8 cellular contexts compared by ENCODE assay signal in genomic region chr12:108337235-108338223, GRCh38. TPM values are rescaled to one million over a fixed set of nuclear protein-coding genes. Genes with fewer than 3 reads are reported as not detected.
DNase-seq lines count a peak whose midpoint lies in the region; ATAC-seq and TF ChIP-seq lines count a peak whose summit lies in the region.

No MANE protein-coding gene starts in this region.

- peaks cover 1% of the 10 kb centered on the region for H3K27me3 Mint-ChIP-seq in dendritic cell treated with granulocyte-macrophage colony-stimulating factor and Interleukin-4, amounts not matched to agents 40 ng/mL and 50 ng/mL, for 4 days
- peaks cover 4 to 22% of the 10 kb centered on the region in 2 donors for H3K27me3 Mint-ChIP-seq in CD4-positive, alpha-beta memory T cell

- peak overlapping the region; percentile 95 for H3K27ac Mint-ChIP-seq in dendritic cell treated with granulocyte-macrophage colony-stimulating factor and Interleukin-4, amounts not matched to agents 40 ng/mL and 50 ng/mL, for 4 days
- H3K27ac Mint-ChIP-seq in CD4-positive, alpha-beta memory T cell, result peak overlapping the region in 1 of 7 donors; percentile 39

- no peaks in the 10 kb centered on the region for H3K9me3 ChIP-seq in mucosa of rectum (ENCODE audit: control insufficient read depth in 2 of 2, low read length in 2 of 2)
- H3K9me3 ChIP-seq in CD4-positive, alpha-beta memory T cell (ENCODE audit: control insufficient read depth in 1 of 2, low read length in 2 of 2), result no peaks in the 10 kb centered on the region

- peaks cover 75% of the 10 kb centered on the region for H3K4me1 Mint-ChIP-seq in dendritic cell treated with granulocyte-macrophage colony-stimulating factor and Interleukin-4, amounts not matched to agents 40 ng/mL and 50 ng/mL, for 4 days (ENCODE audit: low read depth)
- peaks cover 0 to 9% (median 4%) of the 10 kb centered on the region in 4 donors for H3K4me1 Mint-ChIP-seq in CD4-positive, alpha-beta memory T cell

- H3K36me3 Mint-ChIP-seq in dendritic cell treated with granulocyte-macrophage colony-stimulating factor and Interleukin-4, amounts not matched to agents 40 ng/mL and 50 ng/mL, for 4 days (ENCODE audit: low read depth), result peaks cover 67% of the 10 kb centered on the region
- H3K36me3 Mint-ChIP-seq in CD4-positive, alpha-beta memory T cell, result no peaks in the 10 kb centered on the region

- H3K27ac ChIP-seq in mucosa of rectum (ENCODE audit: low read depth in 2 of 2, low read length in 2 of 2), result peak overlapping the region; percentile 41 to 49
- H3K27ac ChIP-seq in CD4-positive, alpha-beta memory T cell (ENCODE audit: low read depth, low read length), result no peak overlapping the region

- ATAC-seq in Right ventricle myocardium inferior, result peak; percentile 40
- no peak for ATAC-seq in HG02938 (IDR thresholded peaks at IDR 0.05; ENCODE audit: unreplicated experiment)

- H3K9ac ChIP-seq in mucosa of rectum (ENCODE audit: low read depth in 1 of 2, low read length in 2 of 2), result no peak overlapping the region

- DNase-seq in Right ventricle myocardium inferior (ENCODE audit: missing footprints) (no peak), cardiac septum (ENCODE audit: low spot score) (no peak), MV-4-11 (lab: John Stamatoyannopoulos, UW) (peak; percentile 64), lower leg skin (ENCODE audit: low spot score in 2 of 2) (no peak)
- no peak for DNase-seq in CD4-positive, alpha-beta memory T cell

- intact Hi-C loops in Right ventricle myocardium inferior (cut with DNase I), result loop anchor here (5.0 kb wide), 1 partner anchor 35 kb away; no protein-coding TSS in a partner anchor
- intact Hi-C loops in cardiac septum (cut with DNase I), result loop anchor here (5.0 kb wide), 1 partner anchor 35 kb away; no protein-coding TSS in a partner anchor
- intact Hi-C loops in dendritic cell treated with granulocyte-macrophage colony-stimulating factor and Interleukin-4, amounts not matched to agents 40 ng/mL and 50 ng/mL, for 4 days (cut with micrococcal nuclease), result loop anchor here (1.0 to 5.0 kb wide), 4 partner anchors 25 to 560 kb away; no protein-coding TSS in a partner anchor
- intact Hi-C loops in CD4-positive, alpha-beta memory T cell (cut with micrococcal nuclease), result no loop called here
- intact Hi-C loops in lower leg skin (cut with DNase I; ENCODE audit: low total_unique reads), result no loop called here

- CTCF ChIA-PET in CD4-positive, alpha-beta memory T cell (lab: Charles Lee; ENCODE audit: partially characterized antibody), result no interaction called here

- WGBS in lower leg skin, 2 donors, result 65 to 69% methylated on average over 9 of the region's 9 CpGs

- H3K36me3 ChIP-seq in mucosa of rectum (ENCODE audit: control insufficient read depth in 2 of 2, insufficient read depth in 2 of 2, low read length in 2 of 2), result no peaks in the 10 kb centered on the region
- H3K36me3 ChIP-seq in CD4-positive, alpha-beta memory T cell (ENCODE audit: insufficient read depth, low read length), result no peaks in the 10 kb centered on the region

- H3K9me3 Mint-ChIP-seq in dendritic cell treated with granulocyte-macrophage colony-stimulating factor and Interleukin-4, amounts not matched to agents 40 ng/mL and 50 ng/mL, for 4 days, result no peaks in the 10 kb centered on the region
- H3K9me3 Mint-ChIP-seq in CD4-positive, alpha-beta memory T cell, result peaks cover 0 to 2% (median 0%) of the 10 kb centered on the region in 8 donors

- H3K4me3 ChIP-seq in mucosa of rectum (ENCODE audit: low read length in 2 of 2) (peak overlapping the region in 1 of 2 donors; percentile 48), lower leg skin (ENCODE audit: low read depth, poor library complexity, severe bottlenecking) (no peak overlapping the region)
- H3K4me3 ChIP-seq in CD4-positive, alpha-beta memory T cell (ENCODE audit: low read length in 2 of 2), result no peak overlapping the region

- peaks cover 0 to 4% of the 10 kb centered on the region in 2 donors for H3K4me1 ChIP-seq in mucosa of rectum (ENCODE audit: control insufficient read depth in 2 of 2, insufficient read depth in 2 of 2, low read length in 2 of 2)
- peaks cover 16% of the 10 kb centered on the region for H3K4me1 ChIP-seq in CD4-positive, alpha-beta memory T cell (ENCODE audit: insufficient read depth, low read length)

- POLR2A ChIA-PET in CD4-positive, alpha-beta memory T cell (lab: Charles Lee; ENCODE audit: partially characterized antibody), result no interaction called here

- H3K4me3 Mint-ChIP-seq in dendritic cell treated with granulocyte-macrophage colony-stimulating factor and Interleukin-4, amounts not matched to agents 40 ng/mL and 50 ng/mL, for 4 days, result peak overlapping the region; percentile 94
- no peak overlapping the region for H3K4me3 Mint-ChIP-seq in CD4-positive, alpha-beta memory T cell

- no peak for TF ChIP-seq CTCF in lower leg skin (IDR thresholded peaks at IDR 0.05)

- peaks cover 0 to 5% of the 10 kb centered on the region in 2 donors for H3K27me3 ChIP-seq in mucosa of rectum (ENCODE audit: control insufficient read depth in 2 of 2, insufficient read depth in 2 of 2, low read length in 2 of 2)
- H3K27me3 ChIP-seq in CD4-positive, alpha-beta memory T cell (ENCODE audit: insufficient read depth, low read length), result peaks cover 4% of the 10 kb centered on the region

- no peak for TF ChIP-seq POLR2A in lower leg skin (IDR thresholded peaks at IDR 0.05)

RNA-seq across cellular contexts. Expression of gene CMKLR1, which starts 1.6 kb away (rescaled TPM):
- 10.6 TPM for total RNA-seq in Right ventricle myocardium inferior
- 21.0 TPM for total RNA-seq in cardiac septum
- total RNA-seq in CD4-positive, alpha-beta memory T cell, result under 1 TPM; 0.87 to 0.94 TPM
- polyA plus RNA-seq in CD4-positive, alpha-beta memory T cell, result under 1 TPM in 1 of 2 donors, not detected in 1; 0.08 TPM
- total RNA-seq in lower leg skin, result 1 to 10 TPM; 1.1 to 7.5 (median 3.7) TPM

Comparison
In these comparisons a context has a peak if more than half of its experiments do, and no peak if none do; other contexts are left out.
1. intact Hi-C loops: an anchor here in Right ventricle myocardium inferior (5.0 kb wide), cardiac septum (5.0 kb wide) and dendritic cell treated with granulocyte-macrophage colony-stimulating factor and Interleukin-4, amounts not matched to agents 40 ng/mL and 50 ng/mL, for 4 days (1.0 to 5.0 kb wide); none called in CD4-positive, alpha-beta memory T cell and lower leg skin.